In genomic region chr2:239711911-239712570, GRCh38 we compare ENCODE assay signal across 20 cellular contexts.
DNase-seq lines count a peak whose midpoint lies in the region; ATAC-seq, FAIRE-seq and TF ChIP-seq lines count a peak whose summit lies in the region.
"Had no signal": no experiment of that assay in that cellular context is flagged by ENCODE, and none has a peak within 500 bp of the region (broad histone marks: within the 10 kb centered on the region; RNA-seq: fewer than 3 reads in every experiment).

No MANE protein-coding gene starts in this region.

- DNase-seq in cardiac septum (ENCODE audit: low spot score) (peak; percentile 71), right cardiac atrium (no peak), islet precursor cell (peak; percentile 41), sigmoid colon (peak; percentile 46), ureter (ENCODE audit: low spot score) (peak; percentile 18), RCC 7860 (ENCODE audit: low spot score) (no peak)
- DNase-seq in activated naive CD8-positive, alpha-beta T cell treated with anti-CD3 and anti-CD28 coated beads, Interleukin-2, amount 50 U/mL, for 24 hours: no peak
- DNase-seq: Calu3; CD8-positive, alpha-beta T cell; GF-D8; KG1; MV-4-11; NCI-H1417; NCI-H187; NCI-H2107; NCI-H510A treated with DMSO at 0.1 percent for 48 hours; NCI-H774 had no signal

- H3K36me3 ChIP-seq in sigmoid colon: no peaks in the 10 kb centered on the region
- H3K36me3 ChIP-seq: BLaER1 had no signal

- no peak for FAIRE-seq in RCC 7860 (lab: Jason Lieb, UNC)
- FAIRE-seq: H1 had no signal

- no peak for TF ChIP-seq CTCF in sigmoid colon (IDR thresholded peaks at IDR 0.05)

- no peaks in the 10 kb centered on the region for H3K36me3 Mint-ChIP-seq in activated naive CD8-positive, alpha-beta T cell treated with anti-CD3 and anti-CD28 coated beads, Interleukin-2, amount 50 U/mL, for 24 hours (ENCODE audit: low read depth)

- 92% methylated on average over 8 of the region's 8 CpGs for WGBS in right cardiac atrium
- WGBS in sigmoid colon, 2 donors: 81 to 90% methylated on average over 8 of the region's 8 CpGs

- ATAC-seq in right cardiac atrium: no peak
- no peak for ATAC-seq in HG02884 (IDR thresholded peaks at IDR 0.05; ENCODE audit: unreplicated experiment)
- no peak for ATAC-seq in activated naive CD8-positive, alpha-beta T cell treated with anti-CD3 and anti-CD28 coated beads, Interleukin-2, amount 50 U/mL, for 24 hours
- ATAC-seq: CD8-positive, alpha-beta T cell had no signal

- no peak overlapping the region for H3K4me3 Mint-ChIP-seq in activated naive CD8-positive, alpha-beta T cell treated with anti-CD3 and anti-CD28 coated beads, Interleukin-2, amount 50 U/mL, for 24 hours
- H3K4me3 Mint-ChIP-seq: CD8-positive, alpha-beta T cell had no signal

- H3K27ac Mint-ChIP-seq in activated naive CD8-positive, alpha-beta T cell treated with anti-CD3 and anti-CD28 coated beads, Interleukin-2, amount 50 U/mL, for 24 hours: no peak overlapping the region
- H3K27ac Mint-ChIP-seq: CD8-positive, alpha-beta T cell had no signal

- peaks cover 28% of the 10 kb centered on the region for H3K9me3 Mint-ChIP-seq in activated naive CD8-positive, alpha-beta T cell treated with anti-CD3 and anti-CD28 coated beads, Interleukin-2, amount 50 U/mL, for 24 hours

- TF ChIP-seq POLR2A in sigmoid colon (IDR thresholded peaks at IDR 0.05): no peak

- TF ChIP-seq EP300 in sigmoid colon (IDR thresholded peaks at IDR 0.05): no peak

- H3K27ac ChIP-seq in right cardiac atrium (ENCODE audit: low read length) (no peak overlapping the region), sigmoid colon (no peak overlapping the region)
- H3K27ac ChIP-seq: BLaER1 had no signal

- intact Hi-C loops in cardiac septum (cut with DNase I): no loop called here
- intact Hi-C loops in right cardiac atrium (cut with DNase I): no loop called here
- intact Hi-C loops in sigmoid colon (cut with DNase I): no loop called here

- no peaks in the 10 kb centered on the region for H3K27me3 ChIP-seq in right cardiac atrium (ENCODE audit: control insufficient read depth, insufficient read depth)
- no peaks in the 10 kb centered on the region for H3K27me3 ChIP-seq in sigmoid colon
- H3K27me3 ChIP-seq: BLaER1 had no signal

- H3K4me1 Mint-ChIP-seq in activated naive CD8-positive, alpha-beta T cell treated with anti-CD3 and anti-CD28 coated beads, Interleukin-2, amount 50 U/mL, for 24 hours: no peaks in the 10 kb centered on the region

- H3K27me3 Mint-ChIP-seq in activated naive CD8-positive, alpha-beta T cell treated with anti-CD3 and anti-CD28 coated beads, Interleukin-2, amount 50 U/mL, for 24 hours: peaks cover 15% of the 10 kb centered on the region

- H3K4me1 ChIP-seq in right cardiac atrium (ENCODE audit: control insufficient read depth, insufficient read depth, low read length) (no peaks in the 10 kb centered on the region), sigmoid colon (peaks cover 0 to 6% (median 0%) of the 10 kb centered on the region in 4 donors)
- H3K4me1 ChIP-seq: BLaER1 had no signal

- H3K9me3 ChIP-seq in right cardiac atrium (ENCODE audit: control insufficient read depth, low read length) (peaks cover 3% of the 10 kb centered on the region), sigmoid colon (peaks cover 0 to 11% (median 3%) of the 10 kb centered on the region in 4 donors)

- H3K4me3 ChIP-seq in right cardiac atrium (ENCODE audit: low read length) (no peak overlapping the region), sigmoid colon (no peak overlapping the region)
- H3K4me3 ChIP-seq: BLaER1 had no signal

Comparison
In these comparisons a context has a peak if more than half of its experiments do, and no peak if none do; other contexts are left out.
1. DNase-seq: peak in cardiac septum (single experiment), islet precursor cell (single experiment), sigmoid colon (single experiment) and ureter (single experiment); none in right cardiac atrium (0 of 3), RCC 7860 (single experiment) and activated naive CD8-positive, alpha-beta T cell treated with anti-CD3 and anti-CD28 coated beads, Interleukin-2, amount 50 U/mL, for 24 hours (single experiment).